In the genomic region with DNA sequence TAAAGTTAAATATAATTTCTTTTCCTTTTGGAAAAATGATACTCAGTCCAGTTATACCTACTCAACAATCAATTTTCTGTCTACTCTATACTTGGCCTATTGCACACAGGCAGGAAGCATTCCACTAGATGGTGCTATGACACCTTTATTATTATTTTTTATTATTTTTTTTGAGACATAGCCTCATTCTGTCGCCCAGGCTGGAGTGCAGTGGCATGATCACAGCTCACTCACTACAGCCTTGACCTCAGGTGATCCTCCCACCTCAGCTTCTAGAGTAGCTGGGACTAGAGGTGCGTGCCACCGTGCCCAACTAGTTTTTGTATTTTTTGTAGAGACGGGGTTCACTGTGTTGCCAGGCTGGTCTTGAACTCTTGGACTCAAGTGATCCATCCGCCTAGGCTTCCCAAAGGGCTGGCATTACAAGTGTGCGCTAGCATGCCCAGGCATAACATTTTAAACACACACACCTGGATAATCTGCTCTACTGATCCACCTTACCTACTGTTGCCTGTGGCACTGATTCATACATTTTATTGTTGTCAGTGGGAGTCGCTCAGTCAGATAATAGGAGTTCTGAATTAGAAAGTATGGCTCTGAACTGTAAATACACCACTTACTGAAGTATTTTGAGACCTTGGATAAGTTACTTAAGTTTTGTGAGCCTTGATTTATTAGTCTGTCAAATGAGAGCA, we compare ENCODE assay signal across 1 cellular context.
TF ChIP-seq lines count a peak whose summit lies in the region.

No MANE protein-coding gene starts in this region.

TF ChIP-seq in liver, 16 proteins besides CTCF, POLR2A, EP300 and RAD21 (continued from another document):
- TF ChIP-seq, protein P1, sequence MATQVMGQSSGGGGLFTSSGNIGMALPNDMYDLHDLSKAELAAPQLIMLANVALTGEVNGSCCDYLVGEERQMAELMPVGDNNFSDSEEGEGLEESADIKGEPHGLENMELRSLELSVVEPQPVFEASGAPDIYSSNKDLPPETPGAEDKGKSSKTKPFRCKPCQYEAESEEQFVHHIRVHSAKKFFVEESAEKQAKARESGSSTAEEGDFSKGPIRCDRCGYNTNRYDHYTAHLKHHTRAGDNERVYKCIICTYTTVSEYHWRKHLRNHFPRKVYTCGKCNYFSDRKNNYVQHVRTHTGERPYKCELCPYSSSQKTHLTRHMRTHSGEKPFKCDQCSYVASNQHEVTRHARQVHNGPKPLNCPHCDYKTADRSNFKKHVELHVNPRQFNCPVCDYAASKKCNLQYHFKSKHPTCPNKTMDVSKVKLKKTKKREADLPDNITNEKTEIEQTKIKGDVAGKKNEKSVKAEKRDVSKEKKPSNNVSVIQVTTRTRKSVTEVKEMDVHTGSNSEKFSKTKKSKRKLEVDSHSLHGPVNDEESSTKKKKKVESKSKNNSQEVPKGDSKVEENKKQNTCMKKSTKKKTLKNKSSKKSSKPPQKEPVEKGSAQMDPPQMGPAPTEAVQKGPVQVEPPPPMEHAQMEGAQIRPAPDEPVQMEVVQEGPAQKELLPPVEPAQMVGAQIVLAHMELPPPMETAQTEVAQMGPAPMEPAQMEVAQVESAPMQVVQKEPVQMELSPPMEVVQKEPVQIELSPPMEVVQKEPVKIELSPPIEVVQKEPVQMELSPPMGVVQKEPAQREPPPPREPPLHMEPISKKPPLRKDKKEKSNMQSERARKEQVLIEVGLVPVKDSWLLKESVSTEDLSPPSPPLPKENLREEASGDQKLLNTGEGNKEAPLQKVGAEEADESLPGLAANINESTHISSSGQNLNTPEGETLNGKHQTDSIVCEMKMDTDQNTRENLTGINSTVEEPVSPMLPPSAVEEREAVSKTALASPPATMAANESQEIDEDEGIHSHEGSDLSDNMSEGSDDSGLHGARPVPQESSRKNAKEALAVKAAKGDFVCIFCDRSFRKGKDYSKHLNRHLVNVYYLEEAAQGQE (IDR thresholded peaks at IDR 0.05), result no peak
- no peak for TF ChIP-seq RXRA (IDR thresholded peaks at IDR 0.05)
- TF ChIP-seq, protein P2, sequence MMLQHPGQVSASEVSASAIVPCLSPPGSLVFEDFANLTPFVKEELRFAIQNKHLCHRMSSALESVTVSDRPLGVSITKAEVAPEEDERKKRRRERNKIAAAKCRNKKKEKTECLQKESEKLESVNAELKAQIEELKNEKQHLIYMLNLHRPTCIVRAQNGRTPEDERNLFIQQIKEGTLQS (IDR thresholded peaks at IDR 0.05), result no peak
TF ChIP-seq in liver: peak in this region for 0.
